10 cellular contexts compared by ENCODE assay signal in the genomic region with DNA sequence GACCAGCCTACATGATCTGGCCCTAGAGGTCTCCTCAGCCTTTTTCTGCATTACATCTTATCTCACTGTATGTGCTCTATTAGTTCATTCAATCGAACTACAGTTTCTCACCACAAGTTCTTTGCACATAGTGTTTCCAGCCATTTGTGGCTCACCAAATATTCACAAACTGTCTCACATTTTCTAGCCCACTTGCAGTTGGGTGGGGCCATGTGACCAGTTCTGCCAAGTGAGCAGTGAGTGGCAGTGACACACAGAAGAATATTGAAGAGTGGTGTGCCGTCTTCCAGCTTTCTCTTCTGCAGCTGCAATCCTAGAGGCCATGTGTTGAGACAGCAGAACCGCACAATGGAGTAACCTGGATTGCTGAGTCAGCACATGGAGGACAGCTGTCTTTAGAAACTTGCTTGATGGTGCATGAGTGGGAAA.
DNase-seq lines count a peak whose midpoint lies in the region; ATAC-seq and TF ChIP-seq lines count a peak whose summit lies in the region.
"Had no signal": no experiment of that assay in that cellular context is flagged by ENCODE, and none has a peak within 500 bp of the region (broad histone marks: within the 10 kb centered on the region; RNA-seq: fewer than 3 reads in every experiment).

No MANE protein-coding gene starts in this region.

- peak overlapping the region; percentile 87 for H3K27ac Mint-ChIP-seq in activated naive CD8-positive, alpha-beta T cell treated with anti-CD3 and anti-CD28 coated beads, Interleukin-2, amount 50 U/mL, for 24 hours
- H3K27ac Mint-ChIP-seq in osteocyte (ENCODE audit: unreplicated experiment): no peak overlapping the region
- no peak overlapping the region for H3K27ac Mint-ChIP-seq in MCF 10A (ENCODE audit: low read depth, unreplicated experiment)

- BruUV-seq in MCF 10A (replicated peaks; lab: Mats Ljungman, UMichigan): no TSS peak

- peak; percentile 66 for DNase-seq in activated CD4-positive, alpha-beta T cell treated with anti-CD3 and anti-CD28 coated beads for 48 hours
- DNase-seq in activated CD4-positive, alpha-beta T cell treated with anti-CD3 and anti-CD28 coated beads, Interleukin-2, amount 50 U/mL, for 1 hour: no peak
- peak; percentile 39 for DNase-seq in activated naive CD8-positive, alpha-beta T cell treated with anti-CD3 and anti-CD28 coated beads, Interleukin-2, amount 50 U/mL, for 24 hours
- DNase-seq in stimulated activated CD4-positive, alpha-beta T cell treated with anti-CD3 and anti-CD28 coated beads, TNF-alpha, amount 100 ng/mL, for 48 hours (ENCODE audit: low read depth in 3 of 3): peak; percentile 8 to 49 (median 19)
- DNase-seq in osteocyte (ENCODE audit: extremely low spot score, unreplicated experiment) (no peak), MCF 10A (ENCODE audit: unreplicated experiment) (no peak)
- DNase-seq: HCEC 1CT, mammary epithelial cell had no signal

- peak; percentile 50 for ATAC-seq in HG02981 (IDR thresholded peaks at IDR 0.05; ENCODE audit: unreplicated experiment)
- peak; percentile 84 for ATAC-seq in activated naive CD8-positive, alpha-beta T cell treated with anti-CD3 and anti-CD28 coated beads, Interleukin-2, amount 50 U/mL, for 24 hours
- no peak for ATAC-seq in HG02840 (IDR thresholded peaks at IDR 0.05; ENCODE audit: low FRiP score, unreplicated experiment)

- H3K4me1 Mint-ChIP-seq in activated naive CD8-positive, alpha-beta T cell treated with anti-CD3 and anti-CD28 coated beads, Interleukin-2, amount 50 U/mL, for 24 hours: peaks cover 23% of the 10 kb centered on the region
- H3K4me1 Mint-ChIP-seq in osteocyte (ENCODE audit: unreplicated experiment) (no peaks in the 10 kb centered on the region), MCF 10A (ENCODE audit: insufficient read depth, unreplicated experiment) (peaks cover 14% of the 10 kb centered on the region)

- POLR2A ChIA-PET in MCF 10A (lab: Yijun Ruan, JAX): no interaction called here

- no peaks in the 10 kb centered on the region for H3K9me3 Mint-ChIP-seq in activated naive CD8-positive, alpha-beta T cell treated with anti-CD3 and anti-CD28 coated beads, Interleukin-2, amount 50 U/mL, for 24 hours
- H3K9me3 Mint-ChIP-seq in osteocyte (ENCODE audit: unreplicated experiment) (no peaks in the 10 kb centered on the region), MCF 10A (ENCODE audit: unreplicated experiment) (no peaks in the 10 kb centered on the region)

- intact Hi-C loops in MCF 10A (cut with micrococcal nuclease): no loop called here

- peak overlapping the region; percentile 13 for H3K4me3 Mint-ChIP-seq in activated naive CD8-positive, alpha-beta T cell treated with anti-CD3 and anti-CD28 coated beads, Interleukin-2, amount 50 U/mL, for 24 hours
- H3K4me3 Mint-ChIP-seq in osteocyte (ENCODE audit: unreplicated experiment) (no peak overlapping the region), MCF 10A (ENCODE audit: unreplicated experiment) (no peak overlapping the region)

- TF ChIP-seq CTCF in osteocyte (IDR thresholded peaks at IDR 0.05) (no peak), MCF 10A (IDR thresholded peaks at IDR 0.05; ENCODE audit: unreplicated experiment) (no peak)

- H3K27me3 Mint-ChIP-seq in activated naive CD8-positive, alpha-beta T cell treated with anti-CD3 and anti-CD28 coated beads, Interleukin-2, amount 50 U/mL, for 24 hours: peaks cover 10% of the 10 kb centered on the region
- no peaks in the 10 kb centered on the region for H3K27me3 Mint-ChIP-seq in osteocyte (ENCODE audit: unreplicated experiment)
- H3K27me3 Mint-ChIP-seq in MCF 10A (ENCODE audit: insufficient read depth, unreplicated experiment): no peaks in the 10 kb centered on the region

- no peaks in the 10 kb centered on the region for H3K36me3 Mint-ChIP-seq in activated naive CD8-positive, alpha-beta T cell treated with anti-CD3 and anti-CD28 coated beads, Interleukin-2, amount 50 U/mL, for 24 hours (ENCODE audit: low read depth)
- H3K36me3 Mint-ChIP-seq in osteocyte (ENCODE audit: unreplicated experiment): no peaks in the 10 kb centered on the region
- H3K36me3 Mint-ChIP-seq in MCF 10A (ENCODE audit: insufficient read depth, unreplicated experiment): no peaks in the 10 kb centered on the region

- CTCF ChIA-PET in MCF 10A (lab: Yijun Ruan, JAX): interaction anchor here (0.7 to 1.7 kb wide), 3 partner anchors 41 to 404 kb away, joined by 3 to 8 read pairs (median 4); no protein-coding TSS in a partner anchor

Comparison
In these comparisons a context has a peak if more than half of its experiments do, and no peak if none do; other contexts are left out.
1. DNase-seq: peak in activated CD4-positive, alpha-beta T cell treated with anti-CD3 and anti-CD28 coated beads for 48 hours (single experiment), activated naive CD8-positive, alpha-beta T cell treated with anti-CD3 and anti-CD28 coated beads, Interleukin-2, amount 50 U/mL, for 24 hours (single experiment) and stimulated activated CD4-positive, alpha-beta T cell treated with anti-CD3 and anti-CD28 coated beads, TNF-alpha, amount 100 ng/mL, for 48 hours (3 of 3); none in activated CD4-positive, alpha-beta T cell treated with anti-CD3 and anti-CD28 coated beads, Interleukin-2, amount 50 U/mL, for 1 hour (single experiment), osteocyte (single experiment) and MCF 10A (single experiment).